8 cellular contexts compared by ENCODE assay signal in genomic region chr4:10115657-10116624, GRCh38. TPM values are rescaled to one million over a fixed set of nuclear protein-coding genes. Genes with fewer than 3 reads are reported as not detected.
DNase-seq lines count a peak whose midpoint lies in the region; ATAC-seq, FAIRE-seq and TF ChIP-seq lines count a peak whose summit lies in the region.

No MANE protein-coding gene starts in this region.

- H4K20me1 ChIP-seq in OCI-LY1 (ENCODE audit: insufficient read depth, low read length) = no peaks in the 10 kb centered on the region

- no peak overlapping the region for H2AFZ ChIP-seq in OCI-LY1 (ENCODE audit: low read length)

- no peaks in the 10 kb centered on the region for H3K79me2 ChIP-seq in OCI-LY1 (ENCODE audit: insufficient read depth, low read length)

- no peaks in the 10 kb centered on the region for H3F3A ChIP-seq in OCI-LY1 (ENCODE audit: insufficient read depth, low read length)

- H3K9me2 ChIP-seq in OCI-LY1 (ENCODE audit: low read depth, low read length) = no peaks in the 10 kb centered on the region

- peak overlapping the region; percentile 36 for H3K27ac ChIP-seq in OCI-LY1 (ENCODE audit: low read depth, low read length, poor library complexity, severe bottlenecking)
- peak overlapping the region; percentile 91 for H3K27ac ChIP-seq in foreskin keratinocyte
- H3K27ac ChIP-seq in pancreas = peak overlapping the region; percentile 80 to 95 (median 89)

- H3K4me3 ChIP-seq in OCI-LY1 (ENCODE audit: low read depth, low read length, poor library complexity, severe bottlenecking) = peak overlapping the region; percentile 89
- peak overlapping the region; percentile 65 to 82 (median 68) for H3K4me3 ChIP-seq in pancreas

- peak; percentile 65 for DNase-seq in ACHN
- peak; percentile 60 for DNase-seq in activated T-helper 9 cell treated with anti-CD3 and anti-CD28 coated beads, Interleukin-2, amount 50 U/mL, for 16 hours (ENCODE audit: low read depth)
- peak in 1 of 2 donors; percentile 62 for DNase-seq in foreskin keratinocyte
- DNase-seq in pancreas = peak; percentile 32 to 86 (median 58)
- DNase-seq in OCI-M2 (lab: John Stamatoyannopoulos, UW; ENCODE audit: unreplicated experiment) = no peak

- H3K4me1 ChIP-seq in OCI-LY1 (ENCODE audit: insufficient read depth, low read length, severe bottlenecking) = peaks cover 21% of the 10 kb centered on the region
- peaks cover 7% of the 10 kb centered on the region for H3K4me1 ChIP-seq in foreskin keratinocyte
- peaks cover 5 to 11% (median 6%) of the 10 kb centered on the region in 3 donors for H3K4me1 ChIP-seq in pancreas

- H3K9me3 ChIP-seq in OCI-LY1 (ENCODE audit: low read length) = no peaks in the 10 kb centered on the region
- H3K9me3 ChIP-seq in pancreas = no peaks in the 10 kb centered on the region

- WGBS in pancreas, 2 donors = 3 to 5% methylated on average over 55 to 87 of the region's 87 CpGs

- in situ Hi-C loops in ACHN (cut with HindIII; ENCODE audit: low pct_ligation_motif_present, low pct_unique_long_range_greater_than_20kb, low sequenced_read_pairs) = no loop called here

- no peak for FAIRE-seq in pancreas (lab: Jason Lieb, UNC)

- H3K27me3 ChIP-seq in OCI-LY1 (ENCODE audit: insufficient read depth, low read length) (no peaks in the 10 kb centered on the region), foreskin keratinocyte (no peaks in the 10 kb centered on the region), pancreas (no peaks in the 10 kb centered on the region)

- intact Hi-C loops in pancreas (cut with DNase I) = no loop called here

- H3K4me2 ChIP-seq in OCI-LY1 (ENCODE audit: low read length) = peak overlapping the region; percentile 79

- peak; percentile 28 for ATAC-seq in GM18861 (IDR thresholded peaks at IDR 0.05; ENCODE audit: unreplicated experiment)
- ATAC-seq in HG03039 (IDR thresholded peaks at IDR 0.05; ENCODE audit: unreplicated experiment) = peak; percentile 30
- ATAC-seq in foreskin keratinocyte = peak; percentile 67
- ATAC-seq in pancreas = peak; percentile 43 to 60 (median 52)

- peaks cover 46% of the 10 kb centered on the region for H3K36me3 ChIP-seq in OCI-LY1 (ENCODE audit: insufficient read depth, low read length)
- H3K36me3 ChIP-seq in pancreas = peaks cover 0 to 16% (median 3%) of the 10 kb centered on the region in 3 donors

- TF ChIP-seq CTCF in OCI-LY1 (IDR thresholded peaks at IDR 0.05; ENCODE audit: low read length) (no peak), foreskin keratinocyte (conservative IDR thresholded peaks at IDR 0.05) (no peak), pancreas (IDR thresholded peaks at IDR 0.05) (no peak)

- peak overlapping the region; percentile 81 for H3K9ac ChIP-seq in OCI-LY1 (ENCODE audit: low read length)

RNA-seq across cellular contexts. Expression of gene WDR1, which starts 0.7 kb away (rescaled TPM):
- total RNA-seq in foreskin keratinocyte = 383 and 394 TPM in 2 replicates
- polyA plus RNA-seq in foreskin keratinocyte = 293 and 310 TPM in 2 replicates
- total RNA-seq in pancreas = 100 to 1,000 TPM in 1 of 6 donors, 10 to 100 TPM in 5; 56.8 to 102 (median 62.9) TPM
- 10 to 100 TPM; 30.0 to 43.3 TPM for polyA plus RNA-seq in pancreas

Comparison
In these comparisons a context has a peak if more than half of its experiments do, and no peak if none do; other contexts are left out.
1. H3K27ac ChIP-seq: peak in every context shown above with its lines; median percentile 91 in foreskin keratinocyte; 89 in pancreas; 36 in OCI-LY1.